Comparison of ENCODE assay signal across 8 cellular contexts in the genomic region with DNA sequence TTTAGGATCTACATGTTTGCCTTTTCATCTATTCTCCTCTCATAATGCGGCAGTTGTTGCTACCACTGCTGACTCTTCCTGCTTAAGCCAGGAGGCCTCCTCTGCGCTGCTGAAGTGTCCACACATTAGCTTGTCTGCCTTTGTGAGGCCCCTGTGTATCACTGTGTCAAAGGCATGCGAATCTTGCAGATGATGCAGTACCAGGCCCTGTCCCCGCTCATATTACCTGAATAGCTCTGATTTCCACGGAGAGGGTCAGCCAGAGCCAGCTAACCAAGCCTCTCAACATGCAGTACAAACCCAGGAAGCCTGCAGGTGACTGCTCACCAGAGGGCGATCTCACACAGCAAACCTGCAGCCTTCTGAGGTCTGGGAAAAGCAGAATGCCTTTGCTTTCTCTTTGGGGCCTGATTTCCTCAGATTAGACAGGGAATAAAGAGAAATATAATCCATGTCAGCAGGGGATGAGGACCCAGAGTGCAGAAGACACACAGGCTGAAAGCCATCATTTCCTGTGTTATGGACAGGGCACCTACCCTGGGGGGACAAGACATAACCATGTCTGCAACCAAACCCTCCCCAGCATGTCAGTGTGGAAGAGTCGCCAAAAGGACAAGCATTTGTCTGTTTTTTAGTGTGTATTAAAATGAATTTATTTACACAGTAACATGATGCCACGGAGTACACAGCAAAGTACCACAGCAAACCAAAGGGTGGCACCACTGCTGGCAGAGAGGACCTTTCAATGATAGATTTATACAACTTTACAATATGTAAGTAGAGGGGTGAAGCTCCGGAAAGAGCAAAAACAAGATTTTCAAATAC. TPM values are rescaled to one million over a fixed set of nuclear protein-coding genes. Genes with fewer than 3 reads are reported as not detected.
DNase-seq lines count a peak whose midpoint lies in the region; ATAC-seq and TF ChIP-seq lines count a peak whose summit lies in the region.

No MANE protein-coding gene starts in this region.

- peak; percentile 75 for TF ChIP-seq CTCF in GM13976 (IDR thresholded peaks at IDR 0.05; ENCODE audit: borderline replicate concordance, control extremely low read depth, extremely low read depth, insufficient read depth, missing control alignments)
- peak; percentile 80 for TF ChIP-seq CTCF in fibroblast of mammary gland (conservative IDR thresholded peaks at IDR 0.05; ENCODE audit: control insufficient read depth, insufficient read depth, low read depth, low read length)

- no peaks in the 10 kb centered on the region for H3K9me3 ChIP-seq in neuronal stem cell (replicated peaks in 1 of 2; ENCODE audit: control insufficient read depth in 2 of 2, insufficient read depth in 1 of 2, low read depth in 1 of 2, low read length in 2 of 2)

- H4K91ac ChIP-seq in neuronal stem cell (ENCODE audit: low read depth, low read length, poor library complexity) = no peak overlapping the region

- H3K14ac ChIP-seq in neuronal stem cell (ENCODE audit: low read length) = no peak overlapping the region

- H3K18ac ChIP-seq in neuronal stem cell (ENCODE audit: low read length) = no peak overlapping the region

- H2BK5ac ChIP-seq in neuronal stem cell (ENCODE audit: low read length) = no peak overlapping the region

- H3K4me2 ChIP-seq in neuronal stem cell (ENCODE audit: insufficient read depth, low read length, poor library complexity, severe bottlenecking) = no peak overlapping the region

- no peak overlapping the region for H3K4ac ChIP-seq in neuronal stem cell (ENCODE audit: low read length)

- H2AFZ ChIP-seq in neuronal stem cell (ENCODE audit: low read length) = no peak overlapping the region

- in situ Hi-C loops in GM13976 (cut with MboI; ENCODE audit: low sequenced_read_pairs, unreplicated experiment) = no loop called here

- H3K9ac ChIP-seq in neuronal stem cell (ENCODE audit: low read depth, low read length, poor library complexity) = no peak overlapping the region

- no CpG with 5 or more reads among the region's 9 CpGs for WGBS in neuronal stem cell (ENCODE audit: extremely low coverage in 2 of 2, insufficient read length in 2 of 2, insufficient replicate concordance in 1 of 2), 2 donors

- DNase-seq in AG08395 (ENCODE audit: low spot score) (peak; percentile 50), GM13976 (ENCODE audit: low spot score) (peak; percentile 64), NCI-H2227 treated with DMSO at 0.1 percent for 48 hours (lab: John Stamatoyannopoulos, UW) (peak; percentile 11), fibroblast of mammary gland (ENCODE audit: low read depth) (peak; percentile 59), neuronal stem cell (ENCODE audit: low spot score) (peak; percentile 53)
- peak; percentile 58 for DNase-seq in activated CD8-positive, alpha-beta memory T cell treated with anti-CD3 and anti-CD28 coated beads, Interleukin-2, amount 50 U/mL, for 48 hours

- H3K36me3 ChIP-seq in neuronal stem cell (replicated peaks in 1 of 2; ENCODE audit: control insufficient read depth in 2 of 2, insufficient read depth in 2 of 2, low read length in 2 of 2) = peaks cover 0 to 3% of the 10 kb centered on the region in 2 donors

- H2BK120ac ChIP-seq in neuronal stem cell (ENCODE audit: low read depth, low read length) = no peak overlapping the region

- H3K4me3 ChIP-seq in fibroblast of mammary gland (ENCODE audit: control insufficient read depth, low read depth, low read length) = no peak overlapping the region
- H3K4me3 ChIP-seq in neuronal stem cell (ENCODE audit: low read length in 2 of 2) = no peak overlapping the region

- H3K79me1 ChIP-seq in neuronal stem cell (ENCODE audit: low read depth, low read length) = no peaks in the 10 kb centered on the region

- H3K27me3 ChIP-seq in neuronal stem cell (ENCODE audit: control insufficient read depth in 3 of 3, insufficient read depth in 3 of 3, low read depth in 1 of 3, low read length in 3 of 3) = no peaks in the 10 kb centered on the region

- no peak overlapping the region for H3K27ac ChIP-seq in neuronal stem cell (replicated peaks; ENCODE audit: low read length)

- ATAC-seq in GM21619 (IDR thresholded peaks at IDR 0.05; ENCODE audit: unreplicated experiment) (no peak), GM18858 (IDR thresholded peaks at IDR 0.05; ENCODE audit: unreplicated experiment) (no peak)

- no peak overlapping the region for H2AK5ac ChIP-seq in neuronal stem cell (ENCODE audit: low read depth, low read length)

- H2BK15ac ChIP-seq in neuronal stem cell (ENCODE audit: low read length) = no peak overlapping the region

- no peak overlapping the region for H3K23ac ChIP-seq in neuronal stem cell (ENCODE audit: low read depth, low read length, poor library complexity)

- H2BK12ac ChIP-seq in neuronal stem cell (ENCODE audit: low read length) = no peak overlapping the region

- no peak overlapping the region for H4K8ac ChIP-seq in neuronal stem cell (ENCODE audit: low read depth, low read length)

- H3K4me1 ChIP-seq in neuronal stem cell (ENCODE audit: control insufficient read depth in 2 of 2, insufficient read depth in 1 of 2, low read depth in 1 of 2, low read length in 2 of 2) = peaks cover 5 to 12% of the 10 kb centered on the region in 2 donors

RNA-seq across cellular contexts. Expression of a gene that starts 36.8 kb away (rescaled TPM):
- polyA plus RNA-seq in neuronal stem cell (2013, experiment 1 of 2) = 251 TPM
- 239 TPM for polyA plus RNA-seq in neuronal stem cell (2013, experiment 2 of 2)

Comparison
In these comparisons a context has a peak if more than half of its experiments do, and no peak if none do; other contexts are left out.
1. DNase-seq: peak in every context shown above with its lines; median percentile 64 in GM13976; 59 in fibroblast of mammary gland; 58 in activated CD8-positive, alpha-beta memory T cell treated with anti-CD3 and anti-CD28 coated beads, Interleukin-2, amount 50 U/mL, for 48 hours; 53 in neuronal stem cell; 50 in AG08395; 11 in NCI-H2227 treated with DMSO at 0.1 percent for 48 hours.